Comparison of ENCODE assay signal across 16 cellular contexts in the genomic region with DNA sequence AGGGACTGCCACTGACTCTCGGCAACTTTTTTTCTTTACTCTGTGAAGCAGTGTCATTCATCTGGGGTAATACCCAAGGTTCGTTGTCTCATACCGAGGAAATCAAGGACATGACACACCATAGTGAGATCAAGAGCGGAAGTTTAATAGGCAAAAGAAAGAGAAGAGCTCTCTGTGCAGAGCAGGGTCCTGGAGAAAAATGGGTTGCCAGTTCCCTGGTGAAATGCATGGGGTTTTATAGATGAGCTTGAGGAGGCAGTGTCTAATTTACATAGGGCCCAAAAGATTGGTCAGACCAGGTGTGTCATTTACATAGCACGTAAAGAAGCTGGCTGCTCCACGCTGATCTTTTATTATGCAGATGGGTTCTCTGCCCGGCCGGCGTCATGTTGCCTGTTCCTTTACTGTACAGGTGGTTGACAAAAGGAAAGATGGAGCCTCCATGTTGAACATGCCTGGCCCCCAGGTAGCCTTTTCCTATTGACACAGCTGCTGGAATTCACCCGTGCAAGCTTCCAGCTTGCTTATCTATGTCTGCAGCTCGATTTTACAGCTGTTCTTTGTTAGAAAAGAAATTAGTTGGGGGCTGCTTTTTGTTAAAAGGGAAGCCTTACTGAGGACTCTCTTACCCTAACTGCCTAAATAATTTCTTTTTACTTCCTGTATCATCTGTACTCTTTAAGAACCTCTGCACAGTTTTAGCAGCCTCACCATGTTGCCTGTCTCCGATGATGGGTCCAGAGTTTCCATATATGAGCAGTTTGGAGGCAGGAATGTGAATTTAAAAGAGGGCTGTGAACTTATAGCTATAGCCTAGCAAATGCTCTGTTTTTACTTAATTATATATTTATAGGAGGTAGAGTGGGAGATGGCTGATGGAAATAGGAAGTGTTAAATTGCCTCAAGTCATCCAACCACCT.
DNase-seq lines count a peak whose midpoint lies in the region; ATAC-seq and TF ChIP-seq lines count a peak whose summit lies in the region.
"Had no signal": no experiment of that assay in that cellular context is flagged by ENCODE, and none has a peak within 500 bp of the region (broad histone marks: within the 10 kb centered on the region; RNA-seq: fewer than 3 reads in every experiment).

No MANE protein-coding gene starts in this region.

- in situ Hi-C loops in ACHN (cut with HindIII; ENCODE audit: low pct_ligation_motif_present, low pct_unique_long_range_greater_than_20kb, low sequenced_read_pairs) = no loop called here

- H3K4me2 ChIP-seq in SK-N-SH = no peak overlapping the region
- H3K4me2 ChIP-seq: A549 had no signal

- DNase-seq in SK-N-SH (no peak), NCI-H2196 (lab: John Stamatoyannopoulos, UW; ENCODE audit: unreplicated experiment) (peak; percentile 44), body of pancreas (peak; percentile 39 to 63 (median 54)), ACHN (no peak)
- no peak for DNase-seq in stimulated activated naive B cell treated with anti-CD40 and anti-IgM and Interleukin-4, amounts not matched to agents 10 μg/mL and 1 μg/mL and 100 μg/mL, for 72 hours
- DNase-seq: activated CD8-positive, alpha-beta memory T cell treated with anti-CD3 and anti-CD28 coated beads for 24 hours; activated gamma-delta T cell; psoas muscle; stimulated activated CD4-positive, alpha-beta T cell treated with anti-CD3 and anti-CD28 coated beads, Interleukin-15, amount 100 ng/mL, for 24 hours had no signal

- POLR2A ChIA-PET in SK-N-SH (lab: Yijun Ruan, JAX) = no interaction called here

- TF ChIP-seq CTCF in SK-N-SH (IDR thresholded peaks at IDR 0.05) (no peak), body of pancreas (IDR thresholded peaks at IDR 0.05) (no peak)

- H3K4me3 ChIP-seq in SK-N-SH (ENCODE audit: low read depth in 2 of 2, low read length in 1 of 2) (no peak overlapping the region), body of pancreas (no peak overlapping the region)
- H3K4me3 ChIP-seq: A549, psoas muscle had no signal

- H3K27me3 Mint-ChIP-seq in stimulated activated naive B cell treated with anti-CD40 and anti-IgM and Interleukin-4, amounts not matched to agents 10 μg/mL and 1 μg/mL and 100 μg/mL, for 72 hours = peaks cover 6 to 18% of the 10 kb centered on the region in 2 donors

- H3K9me3 ChIP-seq in SK-N-SH = no peaks in the 10 kb centered on the region
- H3K9me3 ChIP-seq in body of pancreas = no peaks in the 10 kb centered on the region
- H3K9me3 ChIP-seq: A549, psoas muscle had no signal

- H3K9me2 ChIP-seq in SK-N-SH = no peaks in the 10 kb centered on the region

- H3K36me3 ChIP-seq in SK-N-SH (replicated peaks in 1 of 2; ENCODE audit: control insufficient read depth in 1 of 2, insufficient read depth in 2 of 2, low read length in 1 of 2) (no peaks in the 10 kb centered on the region), body of pancreas (replicated peaks in 1 of 2; ENCODE audit: insufficient read depth in 1 of 2, low read depth in 2 of 2) (no peaks in the 10 kb centered on the region)

- no peak for TF ChIP-seq RAD21 in SK-N-SH (IDR thresholded peaks at IDR 0.05; ENCODE audit: low read length)

- no peaks in the 10 kb centered on the region for H4K20me1 ChIP-seq in SK-N-SH (ENCODE audit: insufficient read depth)

- peaks cover 4 to 6% of the 10 kb centered on the region in 2 donors for H3K9me3 Mint-ChIP-seq in stimulated activated naive B cell treated with anti-CD40 and anti-IgM and Interleukin-4, amounts not matched to agents 10 μg/mL and 1 μg/mL and 100 μg/mL, for 72 hours

- H3K27me3 ChIP-seq in SK-N-SH (ENCODE audit: insufficient read depth) (no peaks in the 10 kb centered on the region), body of pancreas (no peaks in the 10 kb centered on the region)

- no peak overlapping the region for H2AFZ ChIP-seq in SK-N-SH (ENCODE audit: low read depth)

- TF ChIP-seq POLR2A in body of pancreas (IDR thresholded peaks at IDR 0.05) = no peak

- no peak for ATAC-seq in SK-N-SH treated with all-trans-retinoic acid at 6 μM for 48 hours
- peak; percentile 60 for ATAC-seq in body of pancreas
- no peak for ATAC-seq in HG02588 (IDR thresholded peaks at IDR 0.05; ENCODE audit: unreplicated experiment)
- no peak for ATAC-seq in stimulated activated naive B cell treated with anti-CD40 and anti-IgM and Interleukin-4, amounts not matched to agents 10 μg/mL and 1 μg/mL and 100 μg/mL, for 72 hours (replicated peaks)
- ATAC-seq in HG03565 (IDR thresholded peaks at IDR 0.05; ENCODE audit: unreplicated experiment) = no peak
- ATAC-seq: A549, HCT116, HepG2, psoas muscle, Right ventricle myocardium inferior had no signal

- no peak overlapping the region for H3K4me3 Mint-ChIP-seq in stimulated activated naive B cell treated with anti-CD40 and anti-IgM and Interleukin-4, amounts not matched to agents 10 μg/mL and 1 μg/mL and 100 μg/mL, for 72 hours

- intact Hi-C loops in body of pancreas (cut with DNase I) = no loop called here

- H3K79me2 ChIP-seq in SK-N-SH (ENCODE audit: insufficient read depth) = no peaks in the 10 kb centered on the region

- H3K9ac ChIP-seq in SK-N-SH = no peak overlapping the region

- H3K27ac ChIP-seq in SK-N-SH (ENCODE audit: low read depth in 2 of 2, low read length in 1 of 2) (no peak overlapping the region), body of pancreas (no peak overlapping the region)
- H3K27ac ChIP-seq: A549, psoas muscle had no signal

- peaks cover 0 to 6% of the 10 kb centered on the region in 2 donors for H3K4me1 Mint-ChIP-seq in stimulated activated naive B cell treated with anti-CD40 and anti-IgM and Interleukin-4, amounts not matched to agents 10 μg/mL and 1 μg/mL and 100 μg/mL, for 72 hours

- CTCF ChIA-PET in SK-N-SH (lab: Yijun Ruan, JAX) = interaction anchor here (1.5 kb wide), 1 partner anchor 35 kb away, joined by 4 read pairs; no protein-coding TSS in a partner anchor

- WGBS in SK-N-SH (ENCODE audit: low lambda C conversion rate) = 51% methylated on average over 10 of the region's 12 CpGs
- WGBS in body of pancreas, 2 donors = 32 to 43% methylated on average over 12 of the region's 12 CpGs

- H3F3A ChIP-seq in SK-N-SH (replicated peaks; ENCODE audit: insufficient read depth) = no peaks in the 10 kb centered on the region

- no peaks in the 10 kb centered on the region for H3K4me1 ChIP-seq in SK-N-SH (ENCODE audit: control insufficient read depth in 1 of 2, insufficient read depth in 2 of 2, low read depth in 1 of 2, low read length in 1 of 2)
- H3K4me1 ChIP-seq in body of pancreas = no peaks in the 10 kb centered on the region
- H3K4me1 ChIP-seq: A549, psoas muscle had no signal

- peaks cover 0 to 3% of the 10 kb centered on the region in 2 donors for H3K36me3 Mint-ChIP-seq in stimulated activated naive B cell treated with anti-CD40 and anti-IgM and Interleukin-4, amounts not matched to agents 10 μg/mL and 1 μg/mL and 100 μg/mL, for 72 hours

- no peak for TF ChIP-seq EP300 in SK-N-SH (IDR thresholded peaks at IDR 0.05; ENCODE audit: borderline replicate concordance in 1 of 2, low read depth in 1 of 2, low read length in 1 of 2)

- no peak overlapping the region for H3K27ac Mint-ChIP-seq in stimulated activated naive B cell treated with anti-CD40 and anti-IgM and Interleukin-4, amounts not matched to agents 10 μg/mL and 1 μg/mL and 100 μg/mL, for 72 hours

TF ChIP-seq in SK-N-SH treated with all-trans-retinoic acid at 6 μM for 48 hours, 23 proteins besides CTCF, POLR2A, EP300 and RAD21:
- TF ChIP-seq TCF4 (CRISPR knock-in tag; IDR thresholded peaks at IDR 0.05; ENCODE audit: borderline replicate concordance) (peak; percentile 42; the same call in 1 of the 2 replicates), RARB (CRISPR knock-in tag; IDR thresholded peaks at IDR 0.05) (no peak)

TF ChIP-seq in SK-N-SH, 30 proteins besides CTCF, POLR2A, EP300 and RAD21 (continues in another document):
- TF ChIP-seq MXI1 (IDR thresholded peaks at IDR 0.05; ENCODE audit: low read depth, low read length) = no peak
- TF ChIP-seq NFIC (IDR thresholded peaks at IDR 0.05; ENCODE audit: borderline replicate concordance) = no peak
- TF ChIP-seq RFX5 (IDR thresholded peaks at IDR 0.05; ENCODE audit: low read length) = no peak
- TF ChIP-seq RCOR1 (IDR thresholded peaks at IDR 0.05; ENCODE audit: low read length) = no peak
- TF ChIP-seq, protein P1, sequence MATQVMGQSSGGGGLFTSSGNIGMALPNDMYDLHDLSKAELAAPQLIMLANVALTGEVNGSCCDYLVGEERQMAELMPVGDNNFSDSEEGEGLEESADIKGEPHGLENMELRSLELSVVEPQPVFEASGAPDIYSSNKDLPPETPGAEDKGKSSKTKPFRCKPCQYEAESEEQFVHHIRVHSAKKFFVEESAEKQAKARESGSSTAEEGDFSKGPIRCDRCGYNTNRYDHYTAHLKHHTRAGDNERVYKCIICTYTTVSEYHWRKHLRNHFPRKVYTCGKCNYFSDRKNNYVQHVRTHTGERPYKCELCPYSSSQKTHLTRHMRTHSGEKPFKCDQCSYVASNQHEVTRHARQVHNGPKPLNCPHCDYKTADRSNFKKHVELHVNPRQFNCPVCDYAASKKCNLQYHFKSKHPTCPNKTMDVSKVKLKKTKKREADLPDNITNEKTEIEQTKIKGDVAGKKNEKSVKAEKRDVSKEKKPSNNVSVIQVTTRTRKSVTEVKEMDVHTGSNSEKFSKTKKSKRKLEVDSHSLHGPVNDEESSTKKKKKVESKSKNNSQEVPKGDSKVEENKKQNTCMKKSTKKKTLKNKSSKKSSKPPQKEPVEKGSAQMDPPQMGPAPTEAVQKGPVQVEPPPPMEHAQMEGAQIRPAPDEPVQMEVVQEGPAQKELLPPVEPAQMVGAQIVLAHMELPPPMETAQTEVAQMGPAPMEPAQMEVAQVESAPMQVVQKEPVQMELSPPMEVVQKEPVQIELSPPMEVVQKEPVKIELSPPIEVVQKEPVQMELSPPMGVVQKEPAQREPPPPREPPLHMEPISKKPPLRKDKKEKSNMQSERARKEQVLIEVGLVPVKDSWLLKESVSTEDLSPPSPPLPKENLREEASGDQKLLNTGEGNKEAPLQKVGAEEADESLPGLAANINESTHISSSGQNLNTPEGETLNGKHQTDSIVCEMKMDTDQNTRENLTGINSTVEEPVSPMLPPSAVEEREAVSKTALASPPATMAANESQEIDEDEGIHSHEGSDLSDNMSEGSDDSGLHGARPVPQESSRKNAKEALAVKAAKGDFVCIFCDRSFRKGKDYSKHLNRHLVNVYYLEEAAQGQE (IDR thresholded peaks at IDR 0.05; ENCODE audit: low read depth, low read length) = no peak
- TF ChIP-seq, protein P2, sequence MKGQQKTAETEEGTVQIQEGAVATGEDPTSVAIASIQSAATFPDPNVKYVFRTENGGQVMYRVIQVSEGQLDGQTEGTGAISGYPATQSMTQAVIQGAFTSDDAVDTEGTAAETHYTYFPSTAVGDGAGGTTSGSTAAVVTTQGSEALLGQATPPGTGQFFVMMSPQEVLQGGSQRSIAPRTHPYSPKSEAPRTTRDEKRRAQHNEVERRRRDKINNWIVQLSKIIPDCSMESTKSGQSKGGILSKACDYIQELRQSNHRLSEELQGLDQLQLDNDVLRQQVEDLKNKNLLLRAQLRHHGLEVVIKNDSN (IDR thresholded peaks at IDR 0.05; ENCODE audit: borderline replicate concordance, low read depth) = no peak
- no peak for TF ChIP-seq TEAD4 (IDR thresholded peaks at IDR 0.05; ENCODE audit: borderline replicate concordance, insufficient read depth)
- TF ChIP-seq SIN3A (IDR thresholded peaks at IDR 0.05; ENCODE audit: borderline replicate concordance, low read depth, low read length) = no peak
- TF ChIP-seq ELF1 (IDR thresholded peaks at IDR 0.05) = no peak

Comparison
In these comparisons a context has a peak if more than half of its experiments do, and no peak if none do; other contexts are left out.
1. DNase-seq: peak in NCI-H2196 (single experiment) and body of pancreas (4 of 4); none in SK-N-SH (single experiment), ACHN (single experiment) and stimulated activated naive B cell treated with anti-CD40 and anti-IgM and Interleukin-4, amounts not matched to agents 10 μg/mL and 1 μg/mL and 100 μg/mL, for 72 hours (single experiment).